In genomic region chr2:39515897-39516346, GRCh38 we compare ENCODE assay signal across 23 cellular contexts.
A peak's percentile ranks its signal among the peaks of the same experiment; 100 is the strongest.
DNase-seq lines count a peak whose midpoint lies in the region; ATAC-seq and TF ChIP-seq lines count a peak whose summit lies in the region.
"Had no signal": no experiment of that assay in that cellular context is flagged by ENCODE, and none has a peak within 500 bp of the region (broad histone marks: within the 10 kb centered on the region; RNA-seq: fewer than 3 reads in every experiment).

No MANE protein-coding gene starts in this region.

- no peak for DNase-seq in left ventricle myocardium inferior
- DNase-seq in left ventricle myocardium superior = no peak
- DNase-seq in iPS DF 6.9 (ENCODE audit: low read depth, low spot score) = no peak
- no peak for DNase-seq in uterus
- no peak for DNase-seq in NCI-H2227 (lab: John Stamatoyannopoulos, UW; ENCODE audit: unreplicated experiment)
- no peak for DNase-seq in H4 (ENCODE audit: low spot score)
- no peak for DNase-seq in H7
- DNase-seq: activated CD4-positive, alpha-beta T cell treated with anti-CD3 and anti-CD28 coated beads for 36 hours; activated naive CD4-positive, alpha-beta T cell treated with Interleukin-2 at 50 U/mL for 16 hours; activated T-cell treated with anti-CD3 and anti-CD28 coated beads, Interleukin-2, amount 50 U/mL, for 48 hours; amniotic stem cell; BE2C; DMS79 treated with DMSO at 0.1 percent for 48 hours; hippocampal formation; KBM-7; MM.1S; naive B cell; NCI-H1436; Peyer's patch; T-helper 1 cell had no signal

- intact Hi-C loops in left ventricle myocardium inferior (cut with micrococcal nuclease) = loop anchor here (10.0 kb wide), 1 partner anchor 179 kb away; no protein-coding TSS in a partner anchor
- intact Hi-C loops in left ventricle myocardium superior (cut with micrococcal nuclease) = loop anchor here (10.0 kb wide), 1 partner anchor 131 kb away; no protein-coding TSS in a partner anchor
- intact Hi-C loops in uterus (cut with DNase I; ENCODE audit: low total_unique reads) = no loop called here

- H3K4me1 ChIP-seq in left ventricle myocardium inferior = peaks cover 80% of the 10 kb centered on the region
- H3K4me1 ChIP-seq in iPS DF 6.9 (ENCODE audit: control insufficient read depth, insufficient read depth, low read length) = peaks cover 11% of the 10 kb centered on the region
- peaks cover 51% of the 10 kb centered on the region for H3K4me1 ChIP-seq in neuron (ENCODE audit: insufficient read depth, low read length)
- peaks cover 8 to 16% of the 10 kb centered on the region in 2 donors for H3K4me1 ChIP-seq in uterus
- H3K4me1 ChIP-seq: BE2C, parathyroid adenoma had no signal

- H3K27me3 ChIP-seq in left ventricle myocardium inferior (ENCODE audit: low read depth) = no peaks in the 10 kb centered on the region
- no peaks in the 10 kb centered on the region for H3K27me3 ChIP-seq in iPS DF 6.9 (ENCODE audit: control insufficient read depth, insufficient read depth, low read length)
- no peaks in the 10 kb centered on the region for H3K27me3 ChIP-seq in neuron (ENCODE audit: insufficient read depth, low read length)
- no peaks in the 10 kb centered on the region for H3K27me3 ChIP-seq in uterus
- no peaks in the 10 kb centered on the region for H3K27me3 ChIP-seq in H7 (ENCODE audit: control insufficient read depth, insufficient read depth, low read length)
- H3K27me3 ChIP-seq: BE2C, Peyer's patch, SJSA1 had no signal

- no peak overlapping the region for H3K4me3 ChIP-seq in left ventricle myocardium inferior
- H3K4me3 ChIP-seq in iPS DF 6.9 (ENCODE audit: low read length) = no peak overlapping the region
- H3K4me3 ChIP-seq in neuron (ENCODE audit: low read length) = peak overlapping the region; percentile 7
- no peak overlapping the region for H3K4me3 ChIP-seq in uterus
- no peak overlapping the region for H3K4me3 ChIP-seq in H7 (ENCODE audit: insufficient read depth, low read depth, low read length)
- H3K4me3 ChIP-seq: Peyer's patch, SJSA1 had no signal

- WGBS in iPS DF 6.9 (ENCODE audit: insufficient coverage, insufficient read length) = no CpG with 5 or more reads among the region's 6 CpGs

- H3K36me3 ChIP-seq in left ventricle myocardium inferior (no peaks in the 10 kb centered on the region), iPS DF 6.9 (ENCODE audit: control insufficient read depth, insufficient read depth, low read length) (no peaks in the 10 kb centered on the region), neuron (ENCODE audit: insufficient read depth, low read length) (no peaks in the 10 kb centered on the region), uterus (no peaks in the 10 kb centered on the region), H7 (replicated peaks; ENCODE audit: control insufficient read depth, insufficient read depth, low read length) (no peaks in the 10 kb centered on the region; the same call in 1 of the 2 replicates)
- H3K36me3 ChIP-seq: BE2C, Peyer's patch, SJSA1 had no signal

- TF ChIP-seq CTCF in left ventricle myocardium inferior (IDR thresholded peaks at IDR 0.05; ENCODE audit: borderline replicate concordance) (no peak), uterus (IDR thresholded peaks at IDR 0.05) (no peak)

- no peaks in the 10 kb centered on the region for H3K9me3 ChIP-seq in left ventricle myocardium inferior (replicated peaks)
- no peaks in the 10 kb centered on the region for H3K9me3 ChIP-seq in iPS DF 6.9 (ENCODE audit: control insufficient read depth, insufficient read depth, low read length)
- peaks cover 2% of the 10 kb centered on the region for H3K9me3 ChIP-seq in neuron (ENCODE audit: low read length)
- H3K9me3 ChIP-seq in uterus = no peaks in the 10 kb centered on the region
- H3K9me3 ChIP-seq: BE2C, Peyer's patch, SJSA1 had no signal

- H3K27ac ChIP-seq in left ventricle myocardium inferior (replicated peaks) (peak overlapping the region; percentile 85), iPS DF 6.9 (ENCODE audit: low read length) (peak overlapping the region; percentile 1), uterus (peak overlapping the region; percentile 17 to 61)
- H3K27ac ChIP-seq: parathyroid adenoma, SJSA1 had no signal

- no peak for ATAC-seq in left ventricle myocardium superior
- ATAC-seq: activated CD4-positive, alpha-beta T cell treated with anti-CD3 and anti-CD28 coated beads for 36 hours had no signal

- H2AFZ ChIP-seq in neuron (ENCODE audit: low read depth, low read length) = peak overlapping the region; percentile 49
- H2AFZ ChIP-seq: parathyroid adenoma had no signal

- no peak for TF ChIP-seq POLR2A in uterus (IDR thresholded peaks at IDR 0.05)

Comparison
In these comparisons a context has a peak if more than half of its experiments do, and no peak if none do; other contexts are left out.
1. H3K27ac ChIP-seq: peak in every context shown above with its lines; median percentile 85 in left ventricle myocardium inferior; 39 in uterus; 1 in iPS DF 6.9.